ENCODE assay signal across 1 cellular context in genomic region chr11:12508151-12508740, GRCh38.
TF ChIP-seq lines count a peak whose summit lies in the region.

No MANE protein-coding gene starts in this region.

TF ChIP-seq in SK-N-SH, 30 proteins besides CTCF, POLR2A, EP300 and RAD21 (continued from another document):
- TF ChIP-seq REST (IDR thresholded peaks at IDR 0.05; ENCODE audit: low read depth, low read length) (no peak), RXRA (IDR thresholded peaks at IDR 0.05; ENCODE audit: borderline replicate concordance, low read depth) (no peak), CHD2 (IDR thresholded peaks at IDR 0.05; ENCODE audit: low read length, partially characterized antibody) (peak; percentile 28), USF2 (IDR thresholded peaks at IDR 0.05; ENCODE audit: borderline replicate concordance, low read depth, low read length) (no peak), GABPA (IDR thresholded peaks at IDR 0.05; ENCODE audit: low read depth) (no peak), MEF2A (IDR thresholded peaks at IDR 0.05; ENCODE audit: borderline replicate concordance, low read depth) (no peak), FOSL2 (IDR thresholded peaks at IDR 0.05; ENCODE audit: borderline replicate concordance, low read depth) (no peak), MAX (IDR thresholded peaks at IDR 0.05; ENCODE audit: low read depth) (no peak), MXI1 (IDR thresholded peaks at IDR 0.05; ENCODE audit: low read depth, low read length) (no peak), NFIC (IDR thresholded peaks at IDR 0.05; ENCODE audit: borderline replicate concordance) (peak; percentile 52; the same call in 1 of the 2 replicates), YY1 (IDR thresholded peaks at IDR 0.05; ENCODE audit: low read depth) (no peak), RCOR1 (IDR thresholded peaks at IDR 0.05; ENCODE audit: low read length) (peak; percentile 42; the same call in 1 of the 2 replicates), ELF1 (IDR thresholded peaks at IDR 0.05) (no peak), IRF3 (IDR thresholded peaks at IDR 0.05; ENCODE audit: low read depth, low read length) (no peak), FOXM1 (IDR thresholded peaks at IDR 0.05; ENCODE audit: low read depth) (no peak), TAF1 (IDR thresholded peaks at IDR 0.05; ENCODE audit: borderline replicate concordance, low read depth, low read length) (no peak), SMC3 (IDR thresholded peaks at IDR 0.05; ENCODE audit: low read depth, low read length) (no peak), TCF12 (IDR thresholded peaks at IDR 0.05) (peak; percentile 95), NRF1 (IDR thresholded peaks at IDR 0.05; ENCODE audit: low read depth, low read length) (no peak), POLR2AphosphoS5 (IDR thresholded peaks at IDR 0.05; ENCODE audit: low read depth, low read length) (peak; percentile 34; the same call in 1 of the 2 replicates), FOXJ3 (CRISPR knock-in tag; IDR thresholded peaks at IDR 0.05) (peak; percentile 39; the same call in 1 of the 2 replicates), USF1 (IDR thresholded peaks at IDR 0.05; ENCODE audit: borderline replicate concordance, low read depth) (no peak), TEAD4 (IDR thresholded peaks at IDR 0.05; ENCODE audit: borderline replicate concordance, insufficient read depth) (0 out of 2 replicates have a peak, but pooled peaks have one; percentile 27), EZH2phosphoT487 (IDR thresholded peaks at IDR 0.05; ENCODE audit: borderline replicate concordance, low read depth) (no peak)
TF ChIP-seq in SK-N-SH: peak in this region for 10.
